1 cellular context compared by ENCODE assay signal in genomic region chr1:229272164-229273158, GRCh38.
TF ChIP-seq lines count a peak whose summit lies in the region.

No MANE protein-coding gene starts in this region.

TF ChIP-seq in GM23338, 12 proteins besides CTCF, POLR2A, EP300 and RAD21 (continued from another document):
- TF ChIP-seq ZNF462 (CRISPR knock-in tag; IDR thresholded peaks at IDR 0.05): no peak
- TF ChIP-seq ETS1 (IDR thresholded peaks at IDR 0.05): no peak
